8 cellular contexts compared by ENCODE assay signal in genomic region chr19:2273356-2274184, GRCh38. TPM values are rescaled to one million over a fixed set of nuclear protein-coding genes. Genes with fewer than 3 reads are reported as not detected.
DNase-seq lines count a peak whose midpoint lies in the region; ATAC-seq and TF ChIP-seq lines count a peak whose summit lies in the region.

No MANE protein-coding gene starts in this region.

- TF ChIP-seq POLR2A in tibial nerve (IDR thresholded peaks at IDR 0.05) = no peak

- H3K27me3 ChIP-seq in RWPE2 (ENCODE audit: insufficient read depth, poor library complexity, severe bottlenecking) (no peaks in the 10 kb centered on the region), neutrophil (no peaks in the 10 kb centered on the region), tibial nerve (no peaks in the 10 kb centered on the region)

- no peaks in the 10 kb centered on the region for H3K9me3 ChIP-seq in RWPE2 (ENCODE audit: severe bottlenecking)
- no peaks in the 10 kb centered on the region for H3K9me3 ChIP-seq in neutrophil
- no peaks in the 10 kb centered on the region for H3K9me3 ChIP-seq in tibial nerve

- H3K27ac ChIP-seq in RWPE2 (ENCODE audit: poor library complexity, severe bottlenecking) (peak overlapping the region; percentile 87), neutrophil (peak overlapping the region; percentile 99), tibial nerve (peak overlapping the region; percentile 23 to 100 (median 100))

- DNase-seq in HuH-7 (ENCODE audit: low spot score) (peak; percentile 88), RWPE2 (ENCODE audit: low spot score) (peak; percentile 77), activated gamma-delta T cell (lab: John Stamatoyannopoulos, UW) (peak; percentile 76), foreskin melanocyte (peak; percentile 70), tibial nerve (ENCODE audit: low spot score in 2 of 2) (peak; percentile 45 to 67)

- peaks cover 40% of the 10 kb centered on the region for H3K36me3 ChIP-seq in RWPE2 (ENCODE audit: low read depth)
- peaks cover 74% of the 10 kb centered on the region for H3K36me3 ChIP-seq in neutrophil
- H3K36me3 ChIP-seq in tibial nerve = peaks cover 0 to 34% (median 16%) of the 10 kb centered on the region in 3 donors

- peak in 1 of 2 donors; percentile 77 for TF ChIP-seq EP300 in tibial nerve (IDR thresholded peaks at IDR 0.05)

- ATAC-seq in RWPE2 (ENCODE audit: low read depth) (peak; percentile 45; the same call in 2 of the 3 replicates), GM19328 (IDR thresholded peaks at IDR 0.05; ENCODE audit: unreplicated experiment) (no peak)

- H3K4me3 ChIP-seq in RWPE2 (ENCODE audit: severe bottlenecking) (no peak overlapping the region), neutrophil (ENCODE audit: low read depth in 1 of 2, low read length in 1 of 2) (peak overlapping the region; percentile 94 to 99), tibial nerve (peak overlapping the region; percentile 12 to 37 (median 28))

- WGBS in tibial nerve, 2 donors = 10 to 11% methylated on average over 34 to 36 of the region's 45 CpGs

- TF ChIP-seq CTCF in GM12874 (IDR thresholded peaks at IDR 0.05; ENCODE audit: insufficient read depth, low read depth, low read length) (peak; percentile 96), RWPE2 (IDR thresholded peaks at IDR 0.05; ENCODE audit: poor library complexity, severe bottlenecking) (peak; percentile 92), neutrophil (IDR thresholded peaks at IDR 0.05) (peak; percentile 98), tibial nerve (IDR thresholded peaks at IDR 0.05) (peak; percentile 93 to 99 (median 98))

- peaks cover 5% of the 10 kb centered on the region for H3K4me1 ChIP-seq in RWPE2 (ENCODE audit: insufficient read depth, poor library complexity, severe bottlenecking)
- H3K4me1 ChIP-seq in neutrophil (ENCODE audit: control insufficient read depth in 1 of 2, insufficient read depth in 1 of 2, low read depth in 1 of 2, low read length in 1 of 2) = peaks cover 64 to 71% of the 10 kb centered on the region in 2 experiments
- H3K4me1 ChIP-seq in tibial nerve = peaks cover 0 to 64% (median 42%) of the 10 kb centered on the region in 4 donors

RNA-seq across cellular contexts. Expression of gene PEAK3, which starts 8.4 kb away (rescaled TPM):
- 1 to 10 TPM in 2 of 4 donors, under 1 TPM in 2; 0.42 to 4.2 (median 2.2) TPM for total RNA-seq in tibial nerve

RNA-seq across cellular contexts. Expression of gene JSRP1, which starts 17.4 kb away (rescaled TPM):
- not detected for total RNA-seq in tibial nerve

RNA-seq across cellular contexts. Expression of gene AMH, which starts 24.4 kb away (rescaled TPM):
- 1 to 10 TPM in 2 of 4 donors, under 1 TPM in 1, not detected in 1; 0.59 to 5.4 (median 2.1) TPM for total RNA-seq in tibial nerve

RNA-seq across cellular contexts. Expression of gene LINGO3, which starts 34.4 kb away (rescaled TPM):
- total RNA-seq in tibial nerve = under 1 TPM in 1 of 4 donors, not detected in 3; 0.39 TPM

RNA-seq across cellular contexts. Expression of gene SF3A2, which starts 36.9 kb away (rescaled TPM):
- total RNA-seq in tibial nerve = 10 to 100 TPM; 21.4 to 84.0 (median 51.8) TPM
